In the genomic region with DNA sequence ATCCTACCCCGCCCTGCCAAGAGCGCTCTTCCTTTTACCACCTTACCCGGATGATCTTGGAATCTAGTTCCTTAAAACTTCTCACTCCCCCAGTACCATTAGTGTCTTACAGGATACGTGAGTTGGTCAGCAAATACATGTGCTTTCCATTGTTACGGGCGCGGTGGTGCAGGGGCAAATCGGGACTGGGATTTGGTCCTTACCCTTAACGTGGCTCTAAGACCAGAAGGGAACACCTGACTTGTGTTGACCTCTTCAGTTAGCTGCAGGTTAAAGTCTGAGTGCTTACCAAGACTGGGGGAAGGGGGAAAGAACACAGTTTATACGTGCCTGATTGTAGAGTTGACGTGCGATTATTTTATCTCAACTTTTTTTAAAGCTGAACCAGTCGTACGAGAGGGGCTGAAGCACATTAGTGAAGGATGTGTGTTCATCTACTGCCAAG, we compare ENCODE assay signal across 1 cellular context.
TF ChIP-seq lines count a peak whose summit lies in the region.

No MANE protein-coding gene starts in this region.

TF ChIP-seq in endothelial cell of umbilical vein, 7 proteins besides CTCF, POLR2A, EP300 and RAD21:
- TF ChIP-seq EZH2 (IDR thresholded peaks at IDR 0.05; ENCODE audit: borderline replicate concordance, low read depth, low read length, severe bottlenecking) (no peak), JUN (IDR thresholded peaks at IDR 0.05; ENCODE audit: borderline replicate concordance, insufficient read depth, insufficient read length, low read depth) (no peak), MYC (IDR thresholded peaks at IDR 0.05; ENCODE audit: low read depth, low read length) (no peak), GATA2 (IDR thresholded peaks at IDR 0.05; ENCODE audit: insufficient read depth, insufficient read length, low read depth, low read length) (no peak), POLR2AphosphoS5 (IDR thresholded peaks at IDR 0.05; ENCODE audit: insufficient read depth, low read depth, low read length) (no peak), FOS (IDR thresholded peaks at IDR 0.05; ENCODE audit: borderline replicate concordance, insufficient read depth, low read length) (no peak)
- TF ChIP-seq, protein P1, sequence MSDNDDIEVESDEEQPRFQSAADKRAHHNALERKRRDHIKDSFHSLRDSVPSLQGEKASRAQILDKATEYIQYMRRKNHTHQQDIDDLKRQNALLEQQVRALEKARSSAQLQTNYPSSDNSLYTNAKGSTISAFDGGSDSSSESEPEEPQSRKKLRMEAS (IDR thresholded peaks at IDR 0.05; ENCODE audit: insufficient read depth, insufficient read length): no peak
TF ChIP-seq in endothelial cell of umbilical vein: peak in this region for 0.
